Comparison of ENCODE assay signal across 15 cellular contexts in the genomic region with DNA sequence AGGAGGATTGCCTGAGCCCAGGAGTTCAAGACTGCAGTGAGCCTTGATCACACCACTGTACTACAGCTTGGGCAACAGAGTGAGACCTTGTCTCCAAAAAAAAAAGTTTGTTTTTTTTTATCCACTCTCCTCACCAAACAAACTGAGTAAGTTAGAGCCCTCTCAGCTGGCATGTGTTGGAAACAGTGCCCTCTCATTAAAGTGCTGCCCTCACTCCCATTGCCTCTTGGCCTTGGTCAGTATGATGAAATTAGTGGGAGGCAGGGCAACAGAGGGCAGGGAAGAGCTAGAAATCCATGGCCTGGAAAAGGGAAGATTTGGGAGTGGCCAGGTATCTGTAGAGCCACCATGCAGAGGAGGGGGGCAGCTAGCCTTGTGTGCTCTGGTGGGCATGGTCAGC. TPM values are rescaled to one million over a fixed set of nuclear protein-coding genes. Genes with fewer than 3 reads are reported as not detected.
DNase-seq lines count a peak whose midpoint lies in the region; TF ChIP-seq lines count a peak whose summit lies in the region.
"Had no signal": no experiment of that assay in that cellular context is flagged by ENCODE, and none has a peak within 500 bp of the region (broad histone marks: within the 10 kb centered on the region; RNA-seq: fewer than 3 reads in every experiment).

No MANE protein-coding gene starts in this region.

- intact Hi-C loops in activated CD4-positive, alpha-beta memory T cell treated with anti-CD3 and anti-CD28 coated beads for 36 hours (cut with micrococcal nuclease): no loop called here
- intact Hi-C loops in posterior vena cava (cut with DNase I): no loop called here

- H3K27ac Mint-ChIP-seq in activated CD4-positive, alpha-beta memory T cell treated with anti-CD3 and anti-CD28 coated beads, Interleukin-2, amount 10 ng/mL, durations not matched to agents 7 days and 5 days: peak overlapping the region; percentile 18
- H3K27ac Mint-ChIP-seq in activated CD4-positive, alpha-beta memory T cell treated with anti-CD3 and anti-CD28 coated beads for 36 hours: no peak overlapping the region
- H3K27ac Mint-ChIP-seq in chondrocyte (ENCODE audit: unreplicated experiment) (peak overlapping the region; percentile 45), type B pancreatic cell (peak overlapping the region; percentile 52)
- H3K27ac Mint-ChIP-seq: CD8-positive, alpha-beta T cell; HFFc6 had no signal

- no peaks in the 10 kb centered on the region for H3K9me3 Mint-ChIP-seq in activated CD4-positive, alpha-beta memory T cell treated with anti-CD3 and anti-CD28 coated beads, Interleukin-2, amount 10 ng/mL, durations not matched to agents 7 days and 5 days
- H3K9me3 Mint-ChIP-seq in activated CD4-positive, alpha-beta memory T cell treated with anti-CD3 and anti-CD28 coated beads for 36 hours: no peaks in the 10 kb centered on the region
- no peaks in the 10 kb centered on the region for H3K9me3 Mint-ChIP-seq in chondrocyte (ENCODE audit: low read depth)
- H3K9me3 Mint-ChIP-seq in type B pancreatic cell: no peaks in the 10 kb centered on the region
- H3K9me3 Mint-ChIP-seq: CD8-positive, alpha-beta T cell; HFFc6 had no signal

- no peak for DNase-seq in activated CD4-positive, alpha-beta memory T cell treated with anti-CD3 and anti-CD28 coated beads, Interleukin-2, amount 10 ng/mL, durations not matched to agents 7 days and 5 days
- no peak for DNase-seq in activated CD4-positive, alpha-beta memory T cell treated with anti-CD3 and anti-CD28 coated beads for 36 hours
- DNase-seq in chondrocyte (ENCODE audit: low spot score) (no peak), renal cortical epithelial cell (ENCODE audit: low read depth) (peak; percentile 19), type B pancreatic cell (ENCODE audit: extremely low spot score, unreplicated experiment) (no peak), posterior vena cava (ENCODE audit: low spot score) (no peak)
- DNase-seq in stimulated activated naive CD4-positive, alpha-beta T cell treated with Interleukin-2 at 50 U/mL for 16 hours (lab: John Stamatoyannopoulos, UW): no peak
- DNase-seq in activated CD4-positive, CD25-positive, alpha-beta regulatory T cell (lab: John Stamatoyannopoulos, UW): no peak
- DNase-seq: CD8-positive, alpha-beta T cell; COR-L47; DMS53; GF-D8; HCEC 1CT; HFFc6 had no signal

- no peaks in the 10 kb centered on the region for H3K4me1 Mint-ChIP-seq in activated CD4-positive, alpha-beta memory T cell treated with anti-CD3 and anti-CD28 coated beads, Interleukin-2, amount 10 ng/mL, durations not matched to agents 7 days and 5 days
- H3K4me1 Mint-ChIP-seq in activated CD4-positive, alpha-beta memory T cell treated with anti-CD3 and anti-CD28 coated beads for 36 hours (ENCODE audit: low read depth): no peaks in the 10 kb centered on the region
- H3K4me1 Mint-ChIP-seq in chondrocyte (ENCODE audit: low read depth) (no peaks in the 10 kb centered on the region), type B pancreatic cell (ENCODE audit: unreplicated experiment) (no peaks in the 10 kb centered on the region)
- H3K4me1 Mint-ChIP-seq: CD14-positive monocyte had no signal

- TF ChIP-seq CTCF in chondrocyte (IDR thresholded peaks at IDR 0.05): no peak
- TF ChIP-seq CTCF in type B pancreatic cell (conservative IDR thresholded peaks at IDR 0.05): no peak

- no peak overlapping the region for H3K4me3 Mint-ChIP-seq in activated CD4-positive, alpha-beta memory T cell treated with anti-CD3 and anti-CD28 coated beads, Interleukin-2, amount 10 ng/mL, durations not matched to agents 7 days and 5 days
- H3K4me3 Mint-ChIP-seq in activated CD4-positive, alpha-beta memory T cell treated with anti-CD3 and anti-CD28 coated beads for 36 hours: no peak overlapping the region
- H3K4me3 Mint-ChIP-seq in chondrocyte (ENCODE audit: unreplicated experiment) (no peak overlapping the region), type B pancreatic cell (no peak overlapping the region)
- H3K4me3 Mint-ChIP-seq: CD14-positive monocyte; CD8-positive, alpha-beta T cell; HFFc6 had no signal

- CTCF ChIA-PET in activated CD4-positive, alpha-beta memory T cell treated with anti-CD3 and anti-CD28 coated beads, Interleukin-2, amount 10 ng/mL, durations not matched to agents 7 days and 5 days (lab: Charles Lee): no interaction called here
- CTCF ChIA-PET in activated CD4-positive, alpha-beta memory T cell treated with anti-CD3 and anti-CD28 coated beads for 36 hours (lab: Charles Lee): interaction anchor here (1.0 kb wide), 1 partner anchor 9 kb away, joined by 3 read pairs; no protein-coding TSS in a partner anchor

- H3K27me3 Mint-ChIP-seq in activated CD4-positive, alpha-beta memory T cell treated with anti-CD3 and anti-CD28 coated beads, Interleukin-2, amount 10 ng/mL, durations not matched to agents 7 days and 5 days: no peaks in the 10 kb centered on the region
- no peaks in the 10 kb centered on the region for H3K27me3 Mint-ChIP-seq in activated CD4-positive, alpha-beta memory T cell treated with anti-CD3 and anti-CD28 coated beads for 36 hours
- H3K27me3 Mint-ChIP-seq in chondrocyte (ENCODE audit: low read depth): no peaks in the 10 kb centered on the region
- no peaks in the 10 kb centered on the region for H3K27me3 Mint-ChIP-seq in type B pancreatic cell

- peaks cover 57% of the 10 kb centered on the region for H3K36me3 Mint-ChIP-seq in activated CD4-positive, alpha-beta memory T cell treated with anti-CD3 and anti-CD28 coated beads, Interleukin-2, amount 10 ng/mL, durations not matched to agents 7 days and 5 days (ENCODE audit: low read depth)
- peaks cover 47% of the 10 kb centered on the region for H3K36me3 Mint-ChIP-seq in activated CD4-positive, alpha-beta memory T cell treated with anti-CD3 and anti-CD28 coated beads for 36 hours
- H3K36me3 Mint-ChIP-seq in chondrocyte (ENCODE audit: low read depth) (peaks cover 51% of the 10 kb centered on the region), type B pancreatic cell (peaks cover 50% of the 10 kb centered on the region)

- POLR2A ChIA-PET in activated CD4-positive, alpha-beta memory T cell treated with anti-CD3 and anti-CD28 coated beads, Interleukin-2, amount 10 ng/mL, durations not matched to agents 7 days and 5 days (lab: Charles Lee): interaction anchor here (1.2 kb wide), 1 partner anchor 15 kb away, joined by 3 read pairs; no protein-coding TSS in a partner anchor
- POLR2A ChIA-PET in activated CD4-positive, alpha-beta memory T cell treated with anti-CD3 and anti-CD28 coated beads for 36 hours (lab: Charles Lee): interaction anchor here (0.7 kb wide), 1 partner anchor 120 kb away, joined by 5 read pairs; no protein-coding TSS in a partner anchor

RNA-seq across cellular contexts. Expression of a gene that starts 28.4 kb away (rescaled TPM):
- 10 to 100 TPM; 56.4 to 57.8 TPM for total RNA-seq in activated CD4-positive, alpha-beta memory T cell treated with anti-CD3 and anti-CD28 coated beads, Interleukin-2, amount 10 ng/mL, durations not matched to agents 7 days and 5 days
- total RNA-seq in activated CD4-positive, alpha-beta memory T cell treated with anti-CD3 and anti-CD28 coated beads for 36 hours: 10 to 100 TPM; 18.8 to 19.1 TPM
- total RNA-seq in chondrocyte: 5.0 to 6.8 TPM (median 5.6 TPM) in 3 replicates
- total RNA-seq in renal cortical epithelial cell: 28.5 and 30.9 TPM in 2 replicates
- 21.0 and 36.8 TPM in 2 replicates for total RNA-seq in type B pancreatic cell (ENCODE audit: low replicate concordance)
- total RNA-seq in posterior vena cava: 10 to 100 TPM; 12.8 to 18.8 TPM

RNA-seq across cellular contexts. Expression of a gene that starts 51.8 kb away (rescaled TPM):
- total RNA-seq in activated CD4-positive, alpha-beta memory T cell treated with anti-CD3 and anti-CD28 coated beads, Interleukin-2, amount 10 ng/mL, durations not matched to agents 7 days and 5 days: 10 to 100 TPM; 44.0 to 46.4 TPM
- 10 to 100 TPM; 42.0 to 44.7 TPM for total RNA-seq in activated CD4-positive, alpha-beta memory T cell treated with anti-CD3 and anti-CD28 coated beads for 36 hours
- total RNA-seq in chondrocyte: 54.4 to 91.0 TPM (median 58.6 TPM) in 3 replicates
- 54.5 and 106 TPM in 2 replicates for total RNA-seq in renal cortical epithelial cell
- total RNA-seq in type B pancreatic cell (ENCODE audit: low replicate concordance): 46.6 and 127 TPM in 2 replicates
- 10 to 100 TPM; 24.6 to 26.8 TPM for total RNA-seq in posterior vena cava
